Comparison of ENCODE assay signal across 2 cellular contexts in the genomic region with DNA sequence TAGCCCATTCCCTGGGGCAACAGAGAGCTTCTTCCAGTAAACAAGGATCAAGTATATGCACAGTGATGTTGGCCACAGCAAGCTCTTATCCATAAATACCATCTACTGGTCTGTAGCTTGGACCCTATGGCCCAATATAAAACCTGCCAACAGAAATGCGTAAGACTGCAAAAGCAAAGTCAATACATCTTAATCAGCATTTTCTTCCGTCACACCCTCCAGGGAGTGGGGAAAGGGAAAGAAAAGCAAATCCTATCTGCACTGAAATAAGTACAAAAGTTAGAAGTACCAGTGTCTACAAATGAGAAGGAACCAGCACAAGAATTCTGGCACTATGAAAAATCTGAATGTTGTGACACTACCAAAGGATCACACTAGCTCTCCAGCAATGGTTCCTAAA.
TF ChIP-seq lines count a peak whose summit lies in the region.

No MANE protein-coding gene starts in this region.

TF ChIP-seq in HepG2, 621 proteins besides CTCF, POLR2A, EP300 and RAD21 (continued from another document):
- TF ChIP-seq GFI1 (CRISPR knock-in tag; IDR thresholded peaks at IDR 0.05; ENCODE audit: borderline replicate concordance) (no peak), MAFK (conservative IDR thresholded peaks at IDR 0.05 in 1 of 2, IDR thresholded peaks at IDR 0.05 in 1 of 2; ENCODE audit: low read length in 2 of 2) (peak; percentile 71 to 78), TBX2 (CRISPR knock-in tag; IDR thresholded peaks at IDR 0.05; ENCODE audit: borderline replicate concordance) (no peak), NAIF1 (CRISPR knock-in tag; IDR thresholded peaks at IDR 0.05; ENCODE audit: borderline replicate concordance) (no peak), ZSCAN22 (CRISPR knock-in tag; IDR thresholded peaks at IDR 0.05) (no peak), MAFF (IDR thresholded peaks at IDR 0.05; ENCODE audit: low read depth, low read length) (peak; percentile 65)
- TF ChIP-seq, protein P1, sequence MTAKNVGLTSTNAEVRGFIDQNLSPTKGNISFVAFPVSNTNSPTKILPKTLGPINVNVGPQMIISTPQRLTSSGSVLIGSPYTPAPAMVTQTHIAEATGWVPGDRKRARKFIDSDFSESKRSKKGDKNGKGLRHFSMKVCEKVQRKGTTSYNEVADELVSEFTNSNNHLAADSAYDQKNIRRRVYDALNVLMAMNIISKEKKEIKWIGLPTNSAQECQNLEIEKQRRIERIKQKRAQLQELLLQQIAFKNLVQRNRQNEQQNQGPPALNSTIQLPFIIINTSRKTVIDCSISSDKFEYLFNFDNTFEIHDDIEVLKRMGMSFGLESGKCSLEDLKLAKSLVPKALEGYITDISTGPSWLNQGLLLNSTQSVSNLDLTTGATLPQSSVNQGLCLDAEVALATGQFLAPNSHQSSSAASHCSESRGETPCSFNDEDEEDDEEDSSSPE (CRISPR knock-in tag; IDR thresholded peaks at IDR 0.05): no peak
- TF ChIP-seq, protein P2, sequence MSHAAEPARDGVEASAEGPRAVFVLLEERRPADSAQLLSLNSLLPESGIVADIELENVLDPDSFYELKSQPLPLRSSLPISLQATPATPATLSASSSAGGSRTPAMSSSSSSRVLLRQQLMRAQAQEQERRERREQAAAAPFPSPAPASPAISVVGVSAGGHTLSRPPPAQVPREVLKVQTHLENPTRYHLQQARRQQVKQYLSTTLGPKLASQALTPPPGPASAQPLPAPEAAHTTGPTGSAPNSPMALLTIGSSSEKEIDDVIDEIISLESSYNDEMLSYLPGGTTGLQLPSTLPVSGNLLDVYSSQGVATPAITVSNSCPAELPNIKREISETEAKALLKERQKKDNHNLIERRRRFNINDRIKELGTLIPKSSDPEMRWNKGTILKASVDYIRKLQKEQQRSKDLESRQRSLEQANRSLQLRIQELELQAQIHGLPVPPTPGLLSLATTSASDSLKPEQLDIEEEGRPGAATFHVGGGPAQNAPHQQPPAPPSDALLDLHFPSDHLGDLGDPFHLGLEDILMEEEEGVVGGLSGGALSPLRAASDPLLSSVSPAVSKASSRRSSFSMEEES (CRISPR knock-in tag; IDR thresholded peaks at IDR 0.05): no peak
TF ChIP-seq in HepG2: peak in this region for 2.

TF ChIP-seq in GM23338, 12 proteins besides CTCF, POLR2A, EP300 and RAD21 (continued from another document):
- TF ChIP-seq JUNB (IDR thresholded peaks at IDR 0.05; ENCODE audit: unreplicated experiment): no peak
TF ChIP-seq in GM23338: peak in this region for 0.
